ENCODE assay signal across 31 cellular contexts in genomic region chr5:83443539-83443938, GRCh38.
"Had no signal": no experiment of that assay in that cellular context is flagged by ENCODE, and none has a peak within 500 bp of the region (broad histone marks: within the 10 kb centered on the region; RNA-seq: fewer than 3 reads in every experiment).

No MANE protein-coding gene starts in this region.

- DNase-seq: natural killer cell; occipital lobe; ovary; posterior cingulate gyrus; psoas muscle; right cardiac atrium; right lobe of liver; sigmoid colon; small intestine; spleen; stimulated activated CD4-positive, alpha-beta T cell treated with anti-CD3 and anti-CD28 coated beads, Interleukin-12 subunit alpha, Interleukin-12 subunit beta, amount 100 ng/mL, for 4 hours; stimulated activated CD4-positive, alpha-beta T cell treated with anti-CD3 and anti-CD28 coated beads, Interleukin-1b, Interleukin-23, amount 100 ng/mL, for 48 hours; stimulated activated CD4-positive, alpha-beta T cell treated with anti-CD3 and anti-CD28 coated beads, Interleukin-4, amount 100 ng/mL, for 1 hour; stimulated activated CD4-positive, alpha-beta T cell treated with anti-CD3 and anti-CD28 coated beads, Interleukin-4, amount 100 ng/mL, for 4 hours; stimulated activated CD8-positive, alpha-beta memory T cell treated with anti-CD3 and anti-CD28 coated beads, Interleukin-4, amount 100 ng/mL, for 48 hours; stimulated activated naive CD4-positive, alpha-beta T cell; stimulated activated naive CD8-positive, alpha-beta T cell treated with anti-CD3 and anti-CD28 coated beads, Interleukin-15, amount 100 ng/mL, for 72 hours; stimulated activated naive CD8-positive, alpha-beta T cell treated with anti-CD3 and anti-CD28 coated beads, Interleukin-15, Interleukin-2, amounts not matched to agents 100 U/mL and 50 U/mL, for 24 hours; substantia nigra; testis; tibial artery; transverse colon; upper lobe of right lung; uterus had no signal

- H3K27me3 Mint-ChIP-seq: progenitor cell of endocrine pancreas; stimulated activated memory B cell treated with anti-CD40 and anti-IgM and Interleukin-4, amounts not matched to agents 10 μg/mL and 1 μg/mL and 100 μg/mL, for 72 hours; stimulated activated naive CD8-positive, alpha-beta T cell treated with anti-CD3 and anti-CD28 coated beads, Interleukin-15, amount 100 ng/mL, for 72 hours; type B pancreatic cell had no signal

- H3K36me3 ChIP-seq: neural progenitor cell, ovary, right lobe of liver, sigmoid colon, spleen, suprapubic skin, tibial artery, transverse colon, upper lobe of right lung, uterus had no signal

- H3K27ac ChIP-seq: neural progenitor cell, ovary, parathyroid adenoma, psoas muscle, right lobe of liver, sigmoid colon, spleen, suprapubic skin, testis, tibial artery, transverse colon, upper lobe of right lung, uterus had no signal

- H3K27ac Mint-ChIP-seq: natural killer cell; nephron; neural progenitor cell; stimulated activated memory B cell treated with anti-CD40 and anti-IgM and Interleukin-4, amounts not matched to agents 10 μg/mL and 1 μg/mL and 100 μg/mL, for 72 hours; stimulated activated naive CD8-positive, alpha-beta T cell treated with anti-CD3 and anti-CD28 coated beads, Interleukin-15, amount 100 ng/mL, for 72 hours; type B pancreatic cell had no signal

- ATAC-seq: natural killer cell; psoas muscle; right cardiac atrium; right lobe of liver; stimulated activated memory B cell treated with anti-CD40 and anti-IgM and Interleukin-4, amounts not matched to agents 10 μg/mL and 1 μg/mL and 100 μg/mL, for 72 hours; stimulated activated naive CD8-positive, alpha-beta T cell treated with anti-CD3 and anti-CD28 coated beads, Interleukin-15, amount 100 ng/mL, for 72 hours; stimulated activated naive CD8-positive, alpha-beta T cell treated with anti-CD3 and anti-CD28 coated beads, Interleukin-15, Interleukin-2, amounts not matched to agents 100 U/mL and 50 U/mL, for 24 hours; upper lobe of right lung had no signal

- H3K9ac ChIP-seq: neural progenitor cell, parathyroid adenoma had no signal

- H3K27me3 ChIP-seq: neural progenitor cell, ovary, right lobe of liver, sigmoid colon, spleen, suprapubic skin, testis, tibial artery, transverse colon, upper lobe of right lung, uterus had no signal

- H3K9me3 ChIP-seq: ovary, psoas muscle, right lobe of liver, sigmoid colon, spleen, suprapubic skin, testis, tibial artery, transverse colon, upper lobe of right lung, uterus had no signal

- H3K4me2 ChIP-seq: neural progenitor cell had no signal

- H3K9me3 Mint-ChIP-seq: natural killer cell; nephron; neural progenitor cell; stimulated activated memory B cell treated with anti-CD40 and anti-IgM and Interleukin-4, amounts not matched to agents 10 μg/mL and 1 μg/mL and 100 μg/mL, for 72 hours; stimulated activated naive CD8-positive, alpha-beta T cell treated with anti-CD3 and anti-CD28 coated beads, Interleukin-15, amount 100 ng/mL, for 72 hours had no signal

- H3K4me1 ChIP-seq: neural progenitor cell, parathyroid adenoma, psoas muscle, right lobe of liver, sigmoid colon, spleen, suprapubic skin, testis, tibial artery, transverse colon, upper lobe of right lung, uterus had no signal

- H2AFZ ChIP-seq: neural progenitor cell, parathyroid adenoma had no signal

- H3K4me3 ChIP-seq: neural progenitor cell, ovary, psoas muscle, right lobe of liver, sigmoid colon, spleen, suprapubic skin, testis, tibial artery, transverse colon, upper lobe of right lung, uterus had no signal

- H3K4me1 Mint-ChIP-seq: natural killer cell; nephron; neural progenitor cell; stimulated activated naive CD8-positive, alpha-beta T cell treated with anti-CD3 and anti-CD28 coated beads, Interleukin-15, amount 100 ng/mL, for 72 hours had no signal

- H3K36me3 Mint-ChIP-seq: natural killer cell; neural progenitor cell; stimulated activated memory B cell treated with anti-CD40 and anti-IgM and Interleukin-4, amounts not matched to agents 10 μg/mL and 1 μg/mL and 100 μg/mL, for 72 hours had no signal

- H3K4me3 Mint-ChIP-seq: natural killer cell; nephron; neural progenitor cell; stimulated activated memory B cell treated with anti-CD40 and anti-IgM and Interleukin-4, amounts not matched to agents 10 μg/mL and 1 μg/mL and 100 μg/mL, for 72 hours; stimulated activated naive CD8-positive, alpha-beta T cell treated with anti-CD3 and anti-CD28 coated beads, Interleukin-15, amount 100 ng/mL, for 72 hours; type B pancreatic cell had no signal
